Comparison of ENCODE assay signal across 18 cellular contexts in the genomic region with DNA sequence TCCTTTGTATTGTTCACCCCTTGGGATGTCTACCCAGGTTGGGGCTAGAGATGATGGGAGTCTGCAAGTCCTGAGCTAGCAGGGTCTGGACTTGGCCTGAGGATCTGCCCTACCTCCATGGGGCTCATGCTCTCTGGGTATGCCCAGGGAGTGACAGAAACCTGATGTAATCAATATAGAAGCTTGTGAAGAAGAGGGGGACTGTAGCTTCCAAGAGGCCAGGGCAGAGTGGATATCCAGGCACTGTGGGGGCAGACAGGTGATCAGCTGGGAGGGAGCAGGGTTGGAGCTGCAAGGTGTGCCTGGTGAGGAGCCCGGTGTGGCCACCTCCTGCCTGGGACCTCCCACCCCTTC.
"Had no signal": no experiment of that assay in that cellular context is flagged by ENCODE, and none has a peak within 500 bp of the region (broad histone marks: within the 10 kb centered on the region; RNA-seq: fewer than 3 reads in every experiment).

No MANE protein-coding gene starts in this region.

- H3K36me3 Mint-ChIP-seq: natural killer cell treated with Interleukin-12 subunit alpha and Interleukin-12 subunit beta and Interleukin-15 and Interleukin-18, amount 100 ng/mL, for 72 hours had no signal

- H3K9me3 ChIP-seq: body of pancreas, pancreas, psoas muscle, transverse colon, vagina had no signal

- H3K4me3 ChIP-seq: body of pancreas, cardiac muscle cell, pancreas, psoas muscle, transverse colon, vagina had no signal

- H3K36me3 ChIP-seq: cardiac muscle cell, pancreas, transverse colon, vagina had no signal

- H3K9me3 Mint-ChIP-seq: activated CD4-positive, alpha-beta T cell treated with anti-CD3 and anti-CD28 coated beads, Interleukin-2, amount 10 ng/mL, durations not matched to agents 7 days and 5 days; natural killer cell treated with Interleukin-12 subunit alpha and Interleukin-12 subunit beta and Interleukin-15 and Interleukin-18, amount 100 ng/mL, for 72 hours; T-helper 1 cell treated with Interleukin-12 subunit alpha and Interleukin-12 subunit beta and Interleukin-4 antibody, amounts not matched to agents 30 μg/mL and 1 μg/mL, for 36 hours had no signal

- H3K27me3 Mint-ChIP-seq: activated CD4-positive, alpha-beta T cell treated with anti-CD3 and anti-CD28 coated beads, Interleukin-2, amount 10 ng/mL, durations not matched to agents 7 days and 5 days; natural killer cell treated with Interleukin-12 subunit alpha and Interleukin-12 subunit beta and Interleukin-15 and Interleukin-18, amount 100 ng/mL, for 72 hours had no signal

- H3K27ac ChIP-seq: body of pancreas, cardiac muscle cell, pancreas, psoas muscle, transverse colon, vagina had no signal

- H3K4me3 Mint-ChIP-seq: activated CD4-positive, alpha-beta T cell treated with anti-CD3 and anti-CD28 coated beads, Interleukin-2, amount 10 ng/mL, durations not matched to agents 7 days and 5 days; natural killer cell treated with Interleukin-12 subunit alpha and Interleukin-12 subunit beta and Interleukin-15 and Interleukin-18, amount 100 ng/mL, for 72 hours; T-helper 1 cell treated with Interleukin-12 subunit alpha and Interleukin-12 subunit beta and Interleukin-4 antibody, amounts not matched to agents 30 μg/mL and 1 μg/mL, for 36 hours had no signal

- H3K4me1 ChIP-seq: body of pancreas, pancreas, psoas muscle, transverse colon, vagina had no signal

- H3K27me3 ChIP-seq: body of pancreas, cardiac muscle cell, pancreas, transverse colon, vagina had no signal

- H3K27ac Mint-ChIP-seq: natural killer cell treated with Interleukin-12 subunit alpha and Interleukin-12 subunit beta and Interleukin-15 and Interleukin-18, amount 100 ng/mL, for 72 hours; T-helper 1 cell treated with Interleukin-12 subunit alpha and Interleukin-12 subunit beta and Interleukin-4 antibody, amounts not matched to agents 30 μg/mL and 1 μg/mL, for 36 hours had no signal

- DNase-seq: activated CD4-positive, alpha-beta T cell treated with anti-CD3 and anti-CD28 coated beads, Interleukin-2, amount 10 ng/mL, durations not matched to agents 7 days and 5 days; activated gamma-delta T cell treated with Interleukin-2 at 50 U/mL for 16 hours; activated T-cell treated with anti-CD3 and anti-CD28 coated beads for 4 hours; anterior cingulate cortex; body of pancreas; dermis blood vessel endothelial cell; effector CD8-positive, alpha-beta T cell; foreskin melanocyte; pancreas; psoas muscle; right cardiac atrium; stimulated activated CD4-positive, alpha-beta T cell treated with anti-CD3 and anti-CD28 coated beads, Interleukin-12 subunit alpha, Interleukin-12 subunit beta, amount 100 ng/mL, for 4 hours; stimulated activated CD4-positive, alpha-beta T cell treated with anti-CD3 and anti-CD28 coated beads, Interleukin-4, amount 100 ng/mL, for 4 hours; transverse colon had no signal

- ATAC-seq: body of pancreas; natural killer cell treated with Interleukin-12 subunit alpha and Interleukin-12 subunit beta and Interleukin-15 and Interleukin-18, amount 100 ng/mL, for 72 hours; pancreas; psoas muscle; right cardiac atrium had no signal
